In genomic region chr4:24622435-24622834, GRCh38 we compare ENCODE assay signal across 35 cellular contexts.
"Had no signal": no experiment of that assay in that cellular context is flagged by ENCODE, and none has a peak within 500 bp of the region (broad histone marks: within the 10 kb centered on the region; RNA-seq: fewer than 3 reads in every experiment).

No MANE protein-coding gene starts in this region.

- H3K9me3 Mint-ChIP-seq: activated CD4-positive, alpha-beta memory T cell treated with anti-CD3 and anti-CD28 coated beads, Interleukin-2, amount 10 ng/mL, durations not matched to agents 7 days and 5 days; activated naive CD4-positive, alpha-beta T cell treated with anti-CD3 and anti-CD28 coated beads, Interleukin-2, amount 10 ng/mL, durations not matched to agents 7 days and 5 days; activated T-helper 2 cell treated with anti-CD3 and anti-CD28 coated beads, Interferon-gamma antibody, Interleukin-2, Interleukin-4, amounts not matched to agents 10 μg/mL and 5 μg/mL and 100 μg/mL, durations not matched to agents 14 hours and 24 hours and 36 hours had no signal

- H3K4me3 ChIP-seq: ascending aorta, cardiac muscle cell had no signal

- H3K27ac Mint-ChIP-seq: activated CD4-positive, alpha-beta memory T cell treated with anti-CD3 and anti-CD28 coated beads, Interleukin-2, amount 10 ng/mL, durations not matched to agents 7 days and 5 days; activated CD4-positive, alpha-beta T cell treated with anti-CD3 and anti-CD28 coated beads for 36 hours; activated CD4-positive, alpha-beta T cell treated with anti-CD3 and anti-CD28 coated beads, Interleukin-2, amount 10 ng/mL, durations not matched to agents 7 days and 5 days; activated CD8-positive, alpha-beta memory T cell treated with anti-CD3 and anti-CD28 coated beads, Interleukin-2, amount 10 ng/mL, durations not matched to agents 7 days and 5 days; activated CD8-positive, alpha-beta T cell treated with anti-CD3 and anti-CD28 coated beads, Interleukin-2, amount 10 ng/mL, durations not matched to agents 7 days and 5 days; activated naive CD4-positive, alpha-beta T cell treated with anti-CD3 and anti-CD28 coated beads, Interleukin-2, amount 10 ng/mL, durations not matched to agents 7 days and 5 days; activated naive CD4-positive, alpha-beta T cell treated with anti-CD3 and anti-CD28 coated beads, Interleukin-2, amount 50 U/mL, for 24 hours; activated naive CD8-positive, alpha-beta T cell; activated naive CD8-positive, alpha-beta T cell treated with anti-CD3 and anti-CD28 coated beads, Interleukin-2, amount 10 ng/mL, durations not matched to agents 7 days and 5 days; activated naive CD8-positive, alpha-beta T cell treated with anti-CD3 and anti-CD28 coated beads, Interleukin-2, amount 50 U/mL, for 24 hours; activated T-cell treated with anti-CD3 and anti-CD28 coated beads, Interleukin-2, amount 50 U/mL, for 24 hours; activated T-helper 2 cell treated with anti-CD3 and anti-CD28 coated beads, Interferon-gamma antibody, Interleukin-2, Interleukin-4, amounts not matched to agents 10 μg/mL and 5 μg/mL and 100 μg/mL, durations not matched to agents 14 hours and 24 hours and 36 hours; brain; T-helper 1 cell treated with Interleukin-12 subunit alpha and Interleukin-12 subunit beta and Interleukin-4 antibody, amounts not matched to agents 30 μg/mL and 1 μg/mL, for 36 hours; T-helper 2 cell treated with Interferon-gamma antibody and Interleukin-4, amounts not matched to agents 5 μg/mL and 100 μg/mL, for 36 hours had no signal

- H3K4me3 Mint-ChIP-seq: activated CD4-positive, alpha-beta memory T cell treated with anti-CD3 and anti-CD28 coated beads, Interleukin-2, amount 10 ng/mL, durations not matched to agents 7 days and 5 days; activated CD4-positive, alpha-beta T cell treated with anti-CD3 and anti-CD28 coated beads for 36 hours; activated CD4-positive, alpha-beta T cell treated with anti-CD3 and anti-CD28 coated beads, Interleukin-2, amount 10 ng/mL, durations not matched to agents 7 days and 5 days; activated CD8-positive, alpha-beta memory T cell treated with anti-CD3 and anti-CD28 coated beads, Interleukin-2, amount 10 ng/mL, durations not matched to agents 7 days and 5 days; activated CD8-positive, alpha-beta T cell treated with anti-CD3 and anti-CD28 coated beads, Interleukin-2, amount 10 ng/mL, durations not matched to agents 7 days and 5 days; activated naive CD4-positive, alpha-beta T cell treated with anti-CD3 and anti-CD28 coated beads, Interleukin-2, amount 10 ng/mL, durations not matched to agents 7 days and 5 days; activated naive CD4-positive, alpha-beta T cell treated with anti-CD3 and anti-CD28 coated beads, Interleukin-2, amount 50 U/mL, for 24 hours; activated naive CD8-positive, alpha-beta T cell; activated naive CD8-positive, alpha-beta T cell treated with anti-CD3 and anti-CD28 coated beads, Interleukin-2, amount 10 ng/mL, durations not matched to agents 7 days and 5 days; activated naive CD8-positive, alpha-beta T cell treated with anti-CD3 and anti-CD28 coated beads, Interleukin-2, amount 50 U/mL, for 24 hours; activated T-cell treated with anti-CD3 and anti-CD28 coated beads, Interleukin-2, amount 50 U/mL, for 24 hours; brain; central memory CD8-positive, alpha-beta T cell; T-helper 1 cell treated with Interleukin-12 subunit alpha and Interleukin-12 subunit beta and Interleukin-4 antibody, amounts not matched to agents 30 μg/mL and 1 μg/mL, for 36 hours; T-helper 2 cell treated with Interferon-gamma antibody and Interleukin-4, amounts not matched to agents 5 μg/mL and 100 μg/mL, for 36 hours had no signal

- ATAC-seq: activated CD4-positive, alpha-beta T cell treated with anti-CD3 and anti-CD28 coated beads for 36 hours; activated CD4-positive, CD25-positive, alpha-beta regulatory T cell treated with anti-CD3 and anti-CD28 coated beads, Interleukin-2, amount 50 U/mL, for 24 hours; activated CD8-positive, alpha-beta memory T cell treated with anti-CD3 and anti-CD28 coated beads, Interleukin-2, amount 10 ng/mL, durations not matched to agents 7 days and 5 days; activated CD8-positive, alpha-beta T cell treated with anti-CD3 and anti-CD28 coated beads, Interleukin-2, amount 10 ng/mL, durations not matched to agents 7 days and 5 days; activated naive CD8-positive, alpha-beta T cell treated with anti-CD3 and anti-CD28 coated beads, Interleukin-2, amount 50 U/mL, for 24 hours had no signal

- H3K4me1 ChIP-seq: ascending aorta had no signal

- H3K4me1 Mint-ChIP-seq: activated CD4-positive, alpha-beta memory T cell treated with anti-CD3 and anti-CD28 coated beads, Interleukin-2, amount 10 ng/mL, durations not matched to agents 7 days and 5 days; activated CD4-positive, alpha-beta T cell treated with anti-CD3 and anti-CD28 coated beads for 36 hours; activated CD4-positive, alpha-beta T cell treated with anti-CD3 and anti-CD28 coated beads, Interleukin-2, amount 10 ng/mL, durations not matched to agents 7 days and 5 days; activated CD8-positive, alpha-beta memory T cell treated with anti-CD3 and anti-CD28 coated beads, Interleukin-2, amount 10 ng/mL, durations not matched to agents 7 days and 5 days; activated naive CD4-positive, alpha-beta T cell treated with anti-CD3 and anti-CD28 coated beads, Interleukin-2, amount 10 ng/mL, durations not matched to agents 7 days and 5 days; activated naive CD4-positive, alpha-beta T cell treated with anti-CD3 and anti-CD28 coated beads, Interleukin-2, amount 50 U/mL, for 24 hours; activated naive CD8-positive, alpha-beta T cell treated with anti-CD3 and anti-CD28 coated beads, Interleukin-2, amount 10 ng/mL, durations not matched to agents 7 days and 5 days; activated naive CD8-positive, alpha-beta T cell treated with anti-CD3 and anti-CD28 coated beads, Interleukin-2, amount 50 U/mL, for 24 hours; brain; central memory CD8-positive, alpha-beta T cell had no signal

- H3K36me3 ChIP-seq: ascending aorta, cardiac muscle cell had no signal

- H3K27me3 ChIP-seq: ascending aorta, cardiac muscle cell had no signal

- H3K36me3 Mint-ChIP-seq: activated naive CD4-positive, alpha-beta T cell treated with anti-CD3 and anti-CD28 coated beads, Interleukin-2, amount 10 ng/mL, durations not matched to agents 7 days and 5 days; brain had no signal

- DNase-seq: activated CD4-positive, alpha-beta memory T cell treated with anti-CD3 and anti-CD28 coated beads, Interleukin-2, amount 10 ng/mL, durations not matched to agents 7 days and 5 days; activated CD4-positive, alpha-beta T cell treated with anti-CD3 and anti-CD28 coated beads for 1 hour; activated CD4-positive, alpha-beta T cell treated with anti-CD3 and anti-CD28 coated beads for 36 hours; activated CD4-positive, alpha-beta T cell treated with anti-CD3 and anti-CD28 coated beads for 48 hours; activated CD4-positive, alpha-beta T cell treated with anti-CD3 and anti-CD28 coated beads, Interleukin-2, amount 10 ng/mL, durations not matched to agents 7 days and 5 days; activated CD4-positive, alpha-beta T cell treated with anti-CD3 and anti-CD28 coated beads, Interleukin-2, amount 50 U/mL, for 48 hours; activated CD4-positive, CD25-positive, alpha-beta regulatory T cell; activated CD8-positive, alpha-beta memory T cell treated with anti-CD3 and anti-CD28 coated beads for 24 hours; activated CD8-positive, alpha-beta memory T cell treated with anti-CD3 and anti-CD28 coated beads, Interleukin-2, amount 10 ng/mL, durations not matched to agents 7 days and 5 days; activated CD8-positive, alpha-beta memory T cell treated with anti-CD3 and anti-CD28 coated beads, Interleukin-2, amount 50 U/mL, for 48 hours; activated CD8-positive, alpha-beta T cell treated with anti-CD3 and anti-CD28 coated beads, Interleukin-2, amount 10 ng/mL, durations not matched to agents 7 days and 5 days; activated effector memory CD4-positive, alpha-beta T cell treated with Interleukin-2 at 50 U/mL for 16 hours; activated gamma-delta T cell; activated naive CD4-positive, alpha-beta T cell treated with anti-CD3 and anti-CD28 coated beads, Interleukin-2, amount 10 ng/mL, durations not matched to agents 7 days and 5 days; activated naive CD4-positive, alpha-beta T cell treated with Interleukin-2 at 50 U/mL for 16 hours; activated naive CD8-positive, alpha-beta T cell treated with anti-CD3 and anti-CD28 coated beads, Interleukin-2, amount 10 ng/mL, durations not matched to agents 7 days and 5 days; activated naive CD8-positive, alpha-beta T cell treated with anti-CD3 and anti-CD28 coated beads, Interleukin-2, amount 50 U/mL, for 24 hours; activated T-cell treated with anti-CD3 and anti-CD28 coated beads, Interleukin-2, amount 50 U/mL, for 24 hours; activated T-cell treated with anti-CD3 and anti-CD28 coated beads, Interleukin-2, amount 50 U/mL, for 48 hours; amygdala; anterior cingulate cortex; cerebellar nuclear complex; T-helper 2 cell; T-helper 9 cell had no signal

- H3K9me3 ChIP-seq: ascending aorta had no signal

- H3K27ac ChIP-seq: ascending aorta, cardiac muscle cell, VCaP had no signal
